ENCODE assay signal across 15 cellular contexts in the genomic region with DNA sequence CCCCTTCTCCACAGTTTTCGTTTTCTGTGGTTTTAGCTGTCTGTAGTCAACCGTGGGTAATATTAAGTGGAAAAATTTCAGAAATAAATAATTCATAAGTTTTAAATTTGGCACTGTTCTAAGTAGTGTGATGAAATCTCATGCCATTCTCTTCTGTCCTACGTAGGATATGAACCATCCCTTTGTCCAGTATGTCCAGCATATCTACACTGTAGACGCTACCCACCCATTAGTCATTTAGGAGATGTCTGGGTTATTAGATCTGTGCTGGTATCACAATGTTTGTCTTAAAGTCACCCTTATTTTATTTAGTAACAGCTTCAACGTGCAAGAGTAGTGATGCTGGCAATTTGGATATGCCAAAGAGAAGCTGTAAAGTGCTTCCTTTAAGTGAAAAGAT. TPM values are rescaled to one million over a fixed set of nuclear protein-coding genes. Genes with fewer than 3 reads are reported as not detected.
DNase-seq lines count a peak whose midpoint lies in the region; ATAC-seq and TF ChIP-seq lines count a peak whose summit lies in the region.
"Had no signal": no experiment of that assay in that cellular context is flagged by ENCODE, and none has a peak within 500 bp of the region (broad histone marks: within the 10 kb centered on the region; RNA-seq: fewer than 3 reads in every experiment).

No MANE protein-coding gene starts in this region.

- peaks cover 2% of the 10 kb centered on the region for H3K36me3 Mint-ChIP-seq in T-helper 17 cell (ENCODE audit: low read depth)

- no peak overlapping the region for H2AFZ ChIP-seq in smooth muscle cell (ENCODE audit: low read depth)

- DNase-seq in left ventricle myocardium superior (no peak), left ventricle myocardium inferior (no peak), T-helper 17 cell (no peak), fibroblast of pulmonary artery (ENCODE audit: low read depth) (peak; percentile 85), smooth muscle cell (lab: John Stamatoyannopoulos, UW; ENCODE audit: unreplicated experiment) (no peak), ecto neural progenitor cell (ENCODE audit: low spot score) (no peak)
- DNase-seq: MM.1S, NCI-H1105, NCI-H1694 treated with DMSO at 0.1 percent for 48 hours, NCI-H774, Right ventricle myocardium superior had no signal

- H3K27ac Mint-ChIP-seq in T-helper 17 cell: peak overlapping the region; percentile 91

- no peak overlapping the region for H3K4me2 ChIP-seq in smooth muscle cell
- H3K4me2 ChIP-seq: A549, KMS-11 had no signal

- H3K4me1 ChIP-seq in left ventricle myocardium inferior: peaks cover 72% of the 10 kb centered on the region
- peaks cover 19% of the 10 kb centered on the region for H3K4me1 ChIP-seq in smooth muscle cell (ENCODE audit: low read depth)
- H3K4me1 ChIP-seq: A549 had no signal

- H3K9ac ChIP-seq in smooth muscle cell (ENCODE audit: low read depth): no peak overlapping the region
- H3K9ac ChIP-seq: KMS-11 had no signal

- 80% methylated on average over 5 of the region's 5 CpGs for WGBS in smooth muscle cell (ENCODE audit: low lambda C conversion rate)

- H4K20me1 ChIP-seq in smooth muscle cell (ENCODE audit: low read depth): peaks cover 52% of the 10 kb centered on the region

- intact Hi-C loops in left ventricle myocardium superior (cut with micrococcal nuclease): loop anchor here (10.0 kb wide), 1 partner anchor 45 kb away; the partner anchor contains the start of gene ATF7IP
- intact Hi-C loops in left ventricle myocardium inferior (cut with micrococcal nuclease): no loop called here

- H3K27ac ChIP-seq in left ventricle myocardium inferior (replicated peaks) (no peak overlapping the region), smooth muscle cell (ENCODE audit: low read depth) (peak overlapping the region; percentile 54)
- H3K27ac ChIP-seq: A549, KMS-11 had no signal

- H3F3A ChIP-seq in smooth muscle cell (ENCODE audit: low read depth): peaks cover 20% of the 10 kb centered on the region

- no peak overlapping the region for H3K4me3 Mint-ChIP-seq in T-helper 17 cell

- TF ChIP-seq CTCF in left ventricle myocardium inferior (IDR thresholded peaks at IDR 0.05; ENCODE audit: borderline replicate concordance) (no peak), fibroblast of pulmonary artery (IDR thresholded peaks at IDR 0.05; ENCODE audit: low read length, missing control alignments) (no peak), smooth muscle cell (IDR thresholded peaks at IDR 0.05; ENCODE audit: borderline replicate concordance, insufficient read depth, poor library complexity, severe bottlenecking) (no peak)

- H3K36me3 ChIP-seq in left ventricle myocardium inferior (no peaks in the 10 kb centered on the region), smooth muscle cell (ENCODE audit: low read depth) (no peaks in the 10 kb centered on the region)

- H3K9me3 ChIP-seq in left ventricle myocardium inferior (replicated peaks) (peaks cover 7% of the 10 kb centered on the region), T-helper 17 cell (ENCODE audit: control insufficient read depth, low read length, poor library complexity, severe bottlenecking) (no peaks in the 10 kb centered on the region), smooth muscle cell (replicated peaks; ENCODE audit: low read depth) (no peaks in the 10 kb centered on the region)

- peaks cover 26% of the 10 kb centered on the region for H3K4me1 Mint-ChIP-seq in T-helper 17 cell

- no peaks in the 10 kb centered on the region for H3K27me3 Mint-ChIP-seq in T-helper 17 cell

- H3K4me3 ChIP-seq in left ventricle myocardium inferior (no peak overlapping the region), fibroblast of pulmonary artery (replicated peaks; ENCODE audit: low read depth, low read length) (no peak overlapping the region), smooth muscle cell (no peak overlapping the region)
- H3K4me3 ChIP-seq: A549 had no signal

- ATAC-seq in left ventricle myocardium superior: peak; percentile 15
- no peak for ATAC-seq in T-helper 17 cell
- no peak for ATAC-seq in HG02571 (IDR thresholded peaks at IDR 0.05; ENCODE audit: unreplicated experiment)
- no peak for ATAC-seq in GM21515 (IDR thresholded peaks at IDR 0.05; ENCODE audit: unreplicated experiment)
- ATAC-seq: A549 had no signal

- H3K27me3 ChIP-seq in left ventricle myocardium inferior (ENCODE audit: low read depth) (no peaks in the 10 kb centered on the region), smooth muscle cell (ENCODE audit: low read depth) (no peaks in the 10 kb centered on the region)

- peaks cover 100% of the 10 kb centered on the region for H3K79me2 ChIP-seq in smooth muscle cell (ENCODE audit: low read depth)

RNA-seq across cellular contexts. Expression of gene ATF7IP, which starts 44.7 kb away (rescaled TPM):
- 58.5 TPM for total RNA-seq in left ventricle myocardium superior
- total RNA-seq in left ventricle myocardium inferior: 64.3 TPM
- total RNA-seq in T-helper 17 cell: 100 to 1,000 TPM; 153 to 164 TPM
- 66.8 and 74.6 TPM in 2 replicates for total RNA-seq in smooth muscle cell
- polyA plus RNA-seq in smooth muscle cell: 27.5 and 32.3 TPM in 2 replicates
